Comparison of ENCODE assay signal across 13 cellular contexts in the genomic region with DNA sequence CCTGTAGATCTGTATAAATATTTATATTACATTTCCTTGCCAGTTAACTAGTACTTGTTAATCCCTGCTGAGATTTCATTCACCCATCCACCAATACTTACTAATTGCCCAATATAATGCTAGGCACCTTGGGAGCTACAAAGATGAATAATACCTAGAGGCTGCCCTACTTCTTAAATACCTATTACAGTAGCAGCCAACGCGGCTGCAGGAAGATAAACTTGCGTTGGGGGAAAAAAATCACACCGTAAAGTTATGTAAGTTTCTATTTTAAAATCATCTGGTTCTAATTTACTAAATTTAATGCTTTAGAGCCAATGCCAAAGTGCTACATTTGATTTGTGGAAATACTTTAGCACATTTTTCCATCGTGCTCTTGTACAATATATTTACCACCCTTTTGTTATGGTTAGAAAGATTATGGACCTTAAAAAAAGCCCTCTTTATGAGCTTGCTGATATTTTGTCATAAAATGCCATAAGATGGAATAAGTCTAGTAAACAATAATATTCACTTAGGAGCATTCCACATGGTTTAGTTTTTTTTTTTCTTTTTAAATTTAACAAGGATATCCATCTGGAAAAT.
"Had no signal": no experiment of that assay in that cellular context is flagged by ENCODE, and none has a peak within 500 bp of the region (broad histone marks: within the 10 kb centered on the region; RNA-seq: fewer than 3 reads in every experiment).

No MANE protein-coding gene starts in this region.

- ATAC-seq: right cardiac atrium had no signal

- H3K4me1 ChIP-seq: neural progenitor cell had no signal

- DNase-seq: activated CD4-positive, alpha-beta T cell treated with anti-CD3 and anti-CD28 coated beads, Interleukin-2, amount 50 U/mL, for 1 hour; activated T-cell treated with anti-CD3 and anti-CD28 coated beads for 4 hours; amniotic stem cell; brain microvascular endothelial cell; hypothalamus; kidney glomerular epithelial cell; right cardiac atrium; small intestine; T-helper 2 cell; trophoblast cell had no signal

- H3K4me3 ChIP-seq: neural progenitor cell had no signal

- H3K36me3 ChIP-seq: brain microvascular endothelial cell, neural progenitor cell had no signal

- H3K27ac ChIP-seq: brain microvascular endothelial cell, neural progenitor cell had no signal

- H3K4me3 Mint-ChIP-seq: activated naive CD4-positive, alpha-beta T cell treated with anti-CD3 and anti-CD28 coated beads, Interleukin-2, amount 50 U/mL, for 24 hours; neural progenitor cell had no signal

- H3K27ac Mint-ChIP-seq: activated naive CD4-positive, alpha-beta T cell treated with anti-CD3 and anti-CD28 coated beads, Interleukin-2, amount 50 U/mL, for 24 hours; neural progenitor cell had no signal

- H3K4me2 ChIP-seq: neural progenitor cell had no signal

- H3K27me3 Mint-ChIP-seq: activated naive CD4-positive, alpha-beta T cell treated with anti-CD3 and anti-CD28 coated beads, Interleukin-2, amount 50 U/mL, for 24 hours had no signal

- H3K9ac ChIP-seq: neural progenitor cell had no signal

- H3K27me3 ChIP-seq: brain microvascular endothelial cell, neural progenitor cell had no signal

- FAIRE-seq: small intestine, TTC549 had no signal
